In genomic region chr2:102122115-102122514, GRCh38 we compare ENCODE assay signal across 11 cellular contexts. TPM values are rescaled to one million over a fixed set of nuclear protein-coding genes. Genes with fewer than 3 reads are reported as not detected.
DNase-seq lines count a peak whose midpoint lies in the region; ATAC-seq and TF ChIP-seq lines count a peak whose summit lies in the region.
"Had no signal": no experiment of that assay in that cellular context is flagged by ENCODE, and none has a peak within 500 bp of the region (broad histone marks: within the 10 kb centered on the region; RNA-seq: fewer than 3 reads in every experiment).

No MANE protein-coding gene starts in this region.

- H3K23ac ChIP-seq in neuronal stem cell (ENCODE audit: low read depth, low read length, poor library complexity), result no peak overlapping the region

- no peak overlapping the region for H2BK12ac ChIP-seq in neuronal stem cell (ENCODE audit: low read length)

- peak overlapping the region; percentile 69 for H3K9ac ChIP-seq in skeletal muscle satellite cell (ENCODE audit: low read depth, low read length)
- H3K9ac ChIP-seq in neuronal stem cell (ENCODE audit: low read depth, low read length, poor library complexity), result no peak overlapping the region

- TF ChIP-seq CTCF in heart right ventricle (IDR thresholded peaks at IDR 0.05), result no peak

- H3K18ac ChIP-seq in neuronal stem cell (ENCODE audit: low read length), result no peak overlapping the region

- H2BK15ac ChIP-seq in neuronal stem cell (ENCODE audit: low read length), result no peak overlapping the region

- 69 to 74% methylated on average over 3 of the region's 3 CpGs for WGBS in heart right ventricle, 2 donors
- WGBS in neuronal stem cell (ENCODE audit: extremely low coverage in 2 of 2, insufficient read length in 2 of 2, insufficient replicate concordance in 1 of 2), 2 donors, result no CpG with 5 or more reads among the region's 3 CpGs

- H2BK120ac ChIP-seq in neuronal stem cell (ENCODE audit: low read depth, low read length), result no peak overlapping the region

- no peak overlapping the region for H4K8ac ChIP-seq in neuronal stem cell (ENCODE audit: low read depth, low read length)

- H3K79me1 ChIP-seq in neuronal stem cell (ENCODE audit: low read depth, low read length), result no peaks in the 10 kb centered on the region

- no peaks in the 10 kb centered on the region for H3K27me3 ChIP-seq in heart right ventricle
- no peaks in the 10 kb centered on the region for H3K27me3 ChIP-seq in skeletal muscle satellite cell (ENCODE audit: control insufficient read depth, insufficient read depth, low read length)
- H3K27me3 ChIP-seq in neuronal stem cell (ENCODE audit: control insufficient read depth in 3 of 3, insufficient read depth in 3 of 3, low read depth in 1 of 3, low read length in 3 of 3), result no peaks in the 10 kb centered on the region

- no peak overlapping the region for H2BK5ac ChIP-seq in neuronal stem cell (ENCODE audit: low read length)

- no peak overlapping the region for H3K4me3 ChIP-seq in heart right ventricle
- H3K4me3 ChIP-seq in skeletal muscle satellite cell (ENCODE audit: low read length), result no peak overlapping the region
- no peak overlapping the region for H3K4me3 ChIP-seq in neuronal stem cell (ENCODE audit: low read length in 2 of 2)

- H3K27ac ChIP-seq in heart right ventricle (peak overlapping the region in 8 of 10 donors; percentile 22 to 77 (median 58)), neuronal stem cell (replicated peaks; ENCODE audit: low read length) (no peak overlapping the region)

- no peaks in the 10 kb centered on the region for H3K9me3 ChIP-seq in heart right ventricle
- H3K9me3 ChIP-seq in skeletal muscle satellite cell (replicated peaks; ENCODE audit: low read length), result no peaks in the 10 kb centered on the region
- no peaks in the 10 kb centered on the region for H3K9me3 ChIP-seq in neuronal stem cell (replicated peaks in 1 of 2; ENCODE audit: control insufficient read depth in 2 of 2, insufficient read depth in 1 of 2, low read depth in 1 of 2, low read length in 2 of 2)

- H3K4me1 ChIP-seq in heart right ventricle (peaks cover 0 to 24% (median 6%) of the 10 kb centered on the region in 9 donors), skeletal muscle satellite cell (ENCODE audit: control insufficient read depth, insufficient read depth, low read length) (peaks cover 39% of the 10 kb centered on the region), neuronal stem cell (ENCODE audit: control insufficient read depth in 2 of 2, insufficient read depth in 1 of 2, low read depth in 1 of 2, low read length in 2 of 2) (peaks cover 0 to 1% of the 10 kb centered on the region in 2 donors)

- H3K14ac ChIP-seq in neuronal stem cell (ENCODE audit: low read length), result no peak overlapping the region

- H2AK5ac ChIP-seq in neuronal stem cell (ENCODE audit: low read depth, low read length), result no peak overlapping the region

- H3K4me2 ChIP-seq in skeletal muscle satellite cell (ENCODE audit: low read length) (peak overlapping the region; percentile 5), neuronal stem cell (ENCODE audit: insufficient read depth, low read length, poor library complexity, severe bottlenecking) (no peak overlapping the region)

- no peak overlapping the region for H4K91ac ChIP-seq in neuronal stem cell (ENCODE audit: low read depth, low read length, poor library complexity)

- intact Hi-C loops in heart right ventricle (cut with DNase I), result no loop called here

- ATAC-seq in heart right ventricle, result peak in 7 of 8 donors; percentile 29 to 83 (median 71)
- ATAC-seq in GM19023 (IDR thresholded peaks at IDR 0.05; ENCODE audit: unreplicated experiment), result no peak
- no peak for ATAC-seq in HG02763 (IDR thresholded peaks at IDR 0.05; ENCODE audit: unreplicated experiment)

- H3K36me3 ChIP-seq in heart right ventricle (no peaks in the 10 kb centered on the region), skeletal muscle satellite cell (ENCODE audit: insufficient read depth, low read length) (peaks cover 9% of the 10 kb centered on the region), neuronal stem cell (replicated peaks in 1 of 2; ENCODE audit: control insufficient read depth in 2 of 2, insufficient read depth in 2 of 2, low read length in 2 of 2) (no peaks in the 10 kb centered on the region)

- H3K4ac ChIP-seq in neuronal stem cell (ENCODE audit: low read length), result no peak overlapping the region

- DNase-seq in EL (peak; percentile 84), amniotic epithelial cell (ENCODE audit: low read depth) (peak; percentile 97), heart right ventricle (no peak), DMS79 treated with DMSO at 0.1 percent for 48 hours (lab: John Stamatoyannopoulos, UW) (no peak), neuronal stem cell (ENCODE audit: low spot score) (no peak)
- DNase-seq: activated B cell treated with CpG ODN at 0.5 μM for 24 hours; activated effector memory CD4-positive, alpha-beta T cell treated with anti-CD3 and anti-CD28 coated beads, Interleukin-2, amount 50 U/mL, for 16 hours; NCI-H1436 treated with DMSO at 0.1 percent for 48 hours had no signal

- no peak overlapping the region for H2AFZ ChIP-seq in neuronal stem cell (ENCODE audit: low read length)

RNA-seq across cellular contexts. Expression of gene IL1R1, which starts 20.4 kb away (rescaled TPM):
- total RNA-seq in heart right ventricle, result 10 to 100 TPM in 9 of 10 donors, 1 to 10 TPM in 1; 5.7 to 47.0 (median 17.6) TPM
- 10 to 100 TPM; 22.0 to 28.7 TPM for polyA plus RNA-seq in heart right ventricle
- total RNA-seq in skeletal muscle satellite cell (2012; rRNA removed), result 74.3 and 83.0 TPM in 2 replicates
- polyA plus RNA-seq in neuronal stem cell (2013, experiment 1 of 2), result 0.32 TPM
- polyA plus RNA-seq in neuronal stem cell (2013, experiment 2 of 2), result 0.25 TPM
- total RNA-seq: activated B cell treated with CpG ODN at 0.5 μM for 24 hours had no signal

Comparison
In these comparisons a context has a peak if more than half of its experiments do, and no peak if none do; other contexts are left out.
1. DNase-seq: peak in EL (single experiment) and amniotic epithelial cell (single experiment); none in heart right ventricle (0 of 2), DMS79 treated with DMSO at 0.1 percent for 48 hours (single experiment) and neuronal stem cell (single experiment).
2. ATAC-seq: peak in heart right ventricle (7 of 8); none in GM19023 (single experiment) and HG02763 (single experiment).